8 cellular contexts compared by ENCODE assay signal in the genomic region with DNA sequence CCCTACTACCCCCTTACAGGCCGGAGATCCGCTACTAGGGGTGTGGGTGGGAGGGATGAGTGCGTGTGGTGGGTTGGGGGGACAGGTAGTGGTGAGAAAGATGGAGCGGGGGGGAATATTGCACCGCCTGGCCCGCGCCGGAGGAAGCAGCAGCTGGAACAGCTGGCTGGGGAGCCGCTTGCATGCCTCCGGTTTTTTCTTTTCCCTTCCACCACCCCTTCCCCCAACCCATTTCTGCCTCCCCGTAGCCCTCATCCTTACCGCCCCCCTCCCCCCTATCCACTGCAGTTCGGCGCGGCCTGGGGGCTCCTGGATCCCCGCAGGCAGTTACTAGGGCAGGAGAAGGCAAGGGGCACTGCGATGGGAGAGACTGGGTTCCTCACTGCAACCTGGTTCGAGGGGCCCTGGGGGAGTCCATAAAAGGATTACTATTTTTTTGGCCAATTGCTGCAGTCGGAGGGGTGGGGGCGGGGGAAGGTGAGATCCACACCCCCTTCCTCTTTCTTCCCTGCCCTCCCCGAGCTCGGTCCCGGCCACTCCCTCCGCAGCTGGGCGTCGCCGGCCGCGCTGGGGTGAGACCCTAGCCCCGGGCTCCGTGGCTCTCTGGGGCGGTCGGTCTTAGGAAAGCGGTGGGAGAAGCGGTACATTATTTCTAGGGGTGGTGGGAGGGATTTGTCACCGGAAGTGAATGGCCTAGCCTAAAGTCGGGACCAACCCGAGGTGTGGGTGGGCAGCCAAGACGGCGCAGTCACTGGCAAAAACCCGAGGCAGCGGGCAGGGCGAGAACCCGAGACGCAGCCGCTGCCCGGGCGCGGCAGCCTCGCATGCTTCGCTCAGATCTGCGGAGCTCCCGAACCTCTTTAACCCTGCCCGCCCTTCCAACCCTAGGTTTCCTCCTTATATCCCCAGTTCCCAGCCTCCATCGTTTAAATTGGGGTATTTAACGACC. TPM values are rescaled to one million over a fixed set of nuclear protein-coding genes. Genes with fewer than 3 reads are reported as not detected.
A peak's percentile ranks its signal among the peaks of the same experiment; 100 is the strongest.
DNase-seq lines count a peak whose midpoint lies in the region; ATAC-seq and TF ChIP-seq lines count a peak whose summit lies in the region.

No MANE protein-coding gene starts in this region.

- H3K4me1 ChIP-seq in Peyer's patch: peaks cover 3 to 26% (median 12%) of the 10 kb centered on the region in 4 donors
- H3K4me1 ChIP-seq in esophagus squamous epithelium: peaks cover 20 to 61% (median 45%) of the 10 kb centered on the region in 3 donors

- TF ChIP-seq POLR2A in Peyer's patch (IDR thresholded peaks at IDR 0.05): peak; percentile 77 to 81
- peak in 3 of 4 donors; percentile 66 to 92 (median 89) for TF ChIP-seq POLR2A in esophagus squamous epithelium (IDR thresholded peaks at IDR 0.05)

- H3K27me3 Mint-ChIP-seq in activated T-cell treated with anti-CD3 and anti-CD28 coated beads, Interleukin-2, amount 50 U/mL, for 72 hours (ENCODE audit: low read depth): no peaks in the 10 kb centered on the region

- peaks cover 38% of the 10 kb centered on the region for H3K4me1 Mint-ChIP-seq in activated T-cell treated with anti-CD3 and anti-CD28 coated beads, Interleukin-2, amount 50 U/mL, for 72 hours (ENCODE audit: low read depth)

- 0 to 1% methylated on average over 31 to 50 of the region's 56 CpGs for WGBS in esophagus squamous epithelium, 2 donors

- H3K9me3 ChIP-seq in Peyer's patch (no peaks in the 10 kb centered on the region), esophagus squamous epithelium (no peaks in the 10 kb centered on the region)

- H3K9me3 Mint-ChIP-seq in activated T-cell treated with anti-CD3 and anti-CD28 coated beads, Interleukin-2, amount 50 U/mL, for 72 hours: peaks cover 0 to 1% of the 10 kb centered on the region in 2 donors

- H3K36me3 ChIP-seq in Peyer's patch (no peaks in the 10 kb centered on the region), esophagus squamous epithelium (no peaks in the 10 kb centered on the region)

- H3K4me3 Mint-ChIP-seq in activated T-cell treated with anti-CD3 and anti-CD28 coated beads, Interleukin-2, amount 50 U/mL, for 72 hours: peak overlapping the region; percentile 91 to 97

- H3K36me3 Mint-ChIP-seq in activated T-cell treated with anti-CD3 and anti-CD28 coated beads, Interleukin-2, amount 50 U/mL, for 72 hours (ENCODE audit: insufficient read depth in 2 of 2): peaks cover 3 to 11% of the 10 kb centered on the region in 2 donors

- intact Hi-C loops in esophagus squamous epithelium (cut with DNase I): loop anchor here (5.0 kb wide), 1 partner anchor 36 kb away; a partner anchor contains a TSS

- peak overlapping the region; percentile 75 to 97 (median 82) for H3K4me3 ChIP-seq in Peyer's patch
- peak overlapping the region; percentile 73 to 99 (median 77) for H3K4me3 ChIP-seq in esophagus squamous epithelium

- H3K27ac Mint-ChIP-seq in activated T-cell treated with anti-CD3 and anti-CD28 coated beads, Interleukin-2, amount 50 U/mL, for 72 hours: peak overlapping the region; percentile 99

- TF ChIP-seq EP300 in Ishikawa (IDR thresholded peaks at IDR 0.05; ENCODE audit: borderline replicate concordance): no peak

- TF ChIP-seq CTCF in Peyer's patch (IDR thresholded peaks at IDR 0.05): no peak
- no peak for TF ChIP-seq CTCF in esophagus squamous epithelium (IDR thresholded peaks at IDR 0.05)

- H3K27me3 ChIP-seq in Peyer's patch (no peaks in the 10 kb centered on the region), esophagus squamous epithelium (no peaks in the 10 kb centered on the region)

- peak; percentile 49 for ATAC-seq in GM21529 (IDR thresholded peaks at IDR 0.05; ENCODE audit: unreplicated experiment)
- ATAC-seq in activated T-cell treated with anti-CD3 and anti-CD28 coated beads, Interleukin-2, amount 50 U/mL, for 72 hours (replicated peaks in 1 of 2): peak; percentile 72 to 73

- DNase-seq in DMS114 treated with DMSO at 0.1 percent for 48 hours (lab: John Stamatoyannopoulos, UW; ENCODE audit: unreplicated experiment) (peak; percentile 91), Peyer's patch (peak; percentile 83 to 93 (median 90)), esophagus squamous epithelium (lab: John Stamatoyannopoulos, UW) (peak; percentile 50), myocyte (ENCODE audit: low read depth) (peak; percentile 82)
- peak; percentile 87 for DNase-seq in activated T-cell treated with anti-CD3 and anti-CD28 coated beads, Interleukin-2, amount 50 U/mL, for 72 hours
- DNase-seq in stimulated activated CD8-positive, alpha-beta memory T cell treated with anti-CD3 and anti-CD28 coated beads, Interleukin-7, amount 100 ng/mL, for 24 hours (ENCODE audit: low read depth): peak; percentile 57

- H3K27ac ChIP-seq in Peyer's patch (peak overlapping the region; percentile 90 to 99 (median 92)), esophagus squamous epithelium (peak overlapping the region; percentile 94 to 99 (median 96))

- no peak for TF ChIP-seq RAD21 in Ishikawa (IDR thresholded peaks at IDR 0.05; ENCODE audit: low read depth)

TF ChIP-seq in Ishikawa, 13 proteins besides CTCF, POLR2A, EP300 and RAD21:
- peak; percentile 92 for TF ChIP-seq ZBTB7A (IDR thresholded peaks at IDR 0.05; ENCODE audit: low read depth)
- 0 out of 2 replicates have a peak, but pooled peaks have one; percentile 26 for TF ChIP-seq TCF12 (IDR thresholded peaks at IDR 0.05; ENCODE audit: low read depth)
- TF ChIP-seq NFIC (IDR thresholded peaks at IDR 0.05): peak; percentile 6
- no peak for TF ChIP-seq EGR1 (IDR thresholded peaks at IDR 0.05)
- TF ChIP-seq, protein P1, sequence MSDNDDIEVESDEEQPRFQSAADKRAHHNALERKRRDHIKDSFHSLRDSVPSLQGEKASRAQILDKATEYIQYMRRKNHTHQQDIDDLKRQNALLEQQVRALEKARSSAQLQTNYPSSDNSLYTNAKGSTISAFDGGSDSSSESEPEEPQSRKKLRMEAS (IDR thresholded peaks at IDR 0.05): no peak
- TF ChIP-seq, protein P2, sequence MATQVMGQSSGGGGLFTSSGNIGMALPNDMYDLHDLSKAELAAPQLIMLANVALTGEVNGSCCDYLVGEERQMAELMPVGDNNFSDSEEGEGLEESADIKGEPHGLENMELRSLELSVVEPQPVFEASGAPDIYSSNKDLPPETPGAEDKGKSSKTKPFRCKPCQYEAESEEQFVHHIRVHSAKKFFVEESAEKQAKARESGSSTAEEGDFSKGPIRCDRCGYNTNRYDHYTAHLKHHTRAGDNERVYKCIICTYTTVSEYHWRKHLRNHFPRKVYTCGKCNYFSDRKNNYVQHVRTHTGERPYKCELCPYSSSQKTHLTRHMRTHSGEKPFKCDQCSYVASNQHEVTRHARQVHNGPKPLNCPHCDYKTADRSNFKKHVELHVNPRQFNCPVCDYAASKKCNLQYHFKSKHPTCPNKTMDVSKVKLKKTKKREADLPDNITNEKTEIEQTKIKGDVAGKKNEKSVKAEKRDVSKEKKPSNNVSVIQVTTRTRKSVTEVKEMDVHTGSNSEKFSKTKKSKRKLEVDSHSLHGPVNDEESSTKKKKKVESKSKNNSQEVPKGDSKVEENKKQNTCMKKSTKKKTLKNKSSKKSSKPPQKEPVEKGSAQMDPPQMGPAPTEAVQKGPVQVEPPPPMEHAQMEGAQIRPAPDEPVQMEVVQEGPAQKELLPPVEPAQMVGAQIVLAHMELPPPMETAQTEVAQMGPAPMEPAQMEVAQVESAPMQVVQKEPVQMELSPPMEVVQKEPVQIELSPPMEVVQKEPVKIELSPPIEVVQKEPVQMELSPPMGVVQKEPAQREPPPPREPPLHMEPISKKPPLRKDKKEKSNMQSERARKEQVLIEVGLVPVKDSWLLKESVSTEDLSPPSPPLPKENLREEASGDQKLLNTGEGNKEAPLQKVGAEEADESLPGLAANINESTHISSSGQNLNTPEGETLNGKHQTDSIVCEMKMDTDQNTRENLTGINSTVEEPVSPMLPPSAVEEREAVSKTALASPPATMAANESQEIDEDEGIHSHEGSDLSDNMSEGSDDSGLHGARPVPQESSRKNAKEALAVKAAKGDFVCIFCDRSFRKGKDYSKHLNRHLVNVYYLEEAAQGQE (IDR thresholded peaks at IDR 0.05; ENCODE audit: low read depth): no peak
- peak; percentile 49; the same call in 1 of the 2 replicates for TF ChIP-seq TAF1 (IDR thresholded peaks at IDR 0.05; ENCODE audit: low read depth)

RNA-seq across cellular contexts. Expression of a gene that starts 0.8 kb away (rescaled TPM):
- total RNA-seq in Peyer's patch (10 to 100 TPM; 23.1 to 36.4 (median 30.7) TPM), esophagus squamous epithelium (10 to 100 TPM; 16.2 to 32.9 (median 24.8) TPM), myocyte (44.3 and 45.2 TPM in 2 replicates)
- 10 to 100 TPM; 24.3 to 25.3 TPM for total RNA-seq in activated T-cell treated with anti-CD3 and anti-CD28 coated beads, Interleukin-2, amount 50 U/mL, for 72 hours
- polyA plus RNA-seq in myocyte (2012): 20.9 TPM

RNA-seq across cellular contexts. Expression of a gene that starts 24.3 kb away (rescaled TPM):
- 1 to 10 TPM in 2 of 4 donors, under 1 TPM in 1, not detected in 1; 0.67 to 9.9 (median 1.3) TPM for total RNA-seq in Peyer's patch
- total RNA-seq in activated T-cell treated with anti-CD3 and anti-CD28 coated beads, Interleukin-2, amount 50 U/mL, for 72 hours: under 1 TPM in 1 of 2 donors, not detected in 1; 0.14 TPM
- 1 to 10 TPM in 1 of 4 donors, under 1 TPM in 1, not detected in 2; 0.94 to 1.3 TPM for total RNA-seq in esophagus squamous epithelium
- 1.4 and 1.8 TPM in 2 replicates for total RNA-seq in myocyte
- 4.1 TPM for polyA plus RNA-seq in myocyte (2012)

RNA-seq across cellular contexts. Expression of a gene that starts 35.1 kb away (rescaled TPM):
- total RNA-seq in Peyer's patch (10 to 100 TPM; 15.3 to 20.1 (median 17.1) TPM), esophagus squamous epithelium (10 to 100 TPM in 2 of 4 donors, 1 to 10 TPM in 2; 5.8 to 13.9 (median 8.9) TPM), myocyte (4.3 and 4.7 TPM in 2 replicates)
- total RNA-seq in activated T-cell treated with anti-CD3 and anti-CD28 coated beads, Interleukin-2, amount 50 U/mL, for 72 hours: 10 to 100 TPM; 21.9 to 24.4 TPM
- polyA plus RNA-seq in myocyte (2012): 4.9 TPM

Comparison
In these comparisons a context has a peak if more than half of its experiments do, and no peak if none do; other contexts are left out.
1. Peak in every context shown above with its lines: DNase-seq, ATAC-seq, H3K4me3 ChIP-seq and H3K27ac ChIP-seq.